1 cellular context compared by ENCODE assay signal in genomic region chr10:5052951-5053500, GRCh38. TPM values are rescaled to one million over a fixed set of nuclear protein-coding genes. Genes with fewer than 3 reads are reported as not detected.
"Had no signal": no experiment of that assay in that cellular context is flagged by ENCODE, and none has a peak within 500 bp of the region (broad histone marks: within the 10 kb centered on the region; RNA-seq: fewer than 3 reads in every experiment).

No MANE protein-coding gene starts in this region.

RNA-seq across cellular contexts. Expression of gene AKR1C2, which starts 49.4 kb away (rescaled TPM):
- polyA plus RNA-seq: IgD-negative memory B cell had no signal
